Comparison of ENCODE assay signal across 8 cellular contexts in the genomic region with DNA sequence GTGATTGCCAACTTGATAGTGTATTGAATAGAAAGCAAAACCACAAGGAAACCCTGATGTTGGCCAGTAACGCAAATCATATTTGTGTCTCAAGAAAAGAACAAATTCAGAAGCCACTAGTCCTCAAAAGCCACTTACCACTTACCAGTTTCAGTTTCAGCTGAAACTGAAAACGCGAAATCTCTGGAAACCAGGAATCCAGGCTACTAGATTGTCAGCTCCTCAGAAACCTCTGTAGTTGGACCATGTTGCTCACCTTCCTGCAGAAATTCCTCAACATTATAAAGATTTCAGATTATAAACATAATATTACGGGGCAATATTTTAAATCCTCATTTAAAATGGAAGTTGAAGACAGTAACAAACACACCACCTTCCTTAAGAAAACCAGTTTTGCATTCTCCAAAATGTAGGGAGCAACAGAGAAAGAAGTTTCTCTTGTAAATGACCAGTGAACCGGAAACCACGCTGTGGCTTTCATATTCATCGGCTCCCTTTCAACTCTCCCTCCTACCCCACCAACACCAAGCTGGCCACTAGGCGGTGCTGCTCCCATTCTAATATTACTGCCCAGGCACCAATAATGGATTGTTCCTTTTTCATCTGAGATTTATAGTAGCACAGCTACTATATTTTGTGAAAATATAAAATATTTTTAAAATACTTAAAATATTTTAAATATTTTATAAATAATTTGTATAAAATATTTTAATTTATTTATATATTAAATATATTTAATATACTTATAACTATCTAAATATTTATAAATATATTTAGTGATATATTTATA. TPM values are rescaled to one million over a fixed set of nuclear protein-coding genes. Genes with fewer than 3 reads are reported as not detected.
DNase-seq lines count a peak whose midpoint lies in the region; ATAC-seq and TF ChIP-seq lines count a peak whose summit lies in the region.

No MANE protein-coding gene starts in this region.

- ATAC-seq in CD4-positive, alpha-beta T cell (ENCODE audit: poor library complexity): peak; percentile 96
- ATAC-seq in GM19438 (IDR thresholded peaks at IDR 0.05; ENCODE audit: low read depth, unreplicated experiment): peak; percentile 61
- ATAC-seq in HG03565 (IDR thresholded peaks at IDR 0.05; ENCODE audit: unreplicated experiment): peak; percentile 46
- ATAC-seq in effector memory CD8-positive, alpha-beta T cell (replicated peaks): peak; percentile 100
- ATAC-seq in memory B cell (ENCODE audit: low read depth): peak; percentile 100

- no peaks in the 10 kb centered on the region for H3K9me3 ChIP-seq in CD4-positive, alpha-beta T cell (ENCODE audit: control insufficient read depth, low read length)

- H3K27ac ChIP-seq in CD4-positive, alpha-beta T cell (ENCODE audit: low read depth, low read length): no peak overlapping the region

- H3K4me3 Mint-ChIP-seq in CD4-positive, alpha-beta T cell: peak overlapping the region; percentile 64
- H3K4me3 Mint-ChIP-seq in activated CD4-positive, alpha-beta memory T cell treated with anti-CD3 and anti-CD28 coated beads, Interleukin-2, amount 10 ng/mL, durations not matched to agents 7 days and 5 days: peak overlapping the region; percentile 64
- peak overlapping the region; percentile 61 to 75 for H3K4me3 Mint-ChIP-seq in effector memory CD8-positive, alpha-beta T cell
- H3K4me3 Mint-ChIP-seq in memory B cell: peak overlapping the region; percentile 61

- no peaks in the 10 kb centered on the region for H3K36me3 Mint-ChIP-seq in CD4-positive, alpha-beta T cell (ENCODE audit: low read depth)
- no peaks in the 10 kb centered on the region for H3K36me3 Mint-ChIP-seq in activated CD4-positive, alpha-beta memory T cell treated with anti-CD3 and anti-CD28 coated beads, Interleukin-2, amount 10 ng/mL, durations not matched to agents 7 days and 5 days (ENCODE audit: low read depth)
- H3K36me3 Mint-ChIP-seq in effector memory CD8-positive, alpha-beta T cell (ENCODE audit: insufficient read depth): no peaks in the 10 kb centered on the region
- H3K36me3 Mint-ChIP-seq in memory B cell: no peaks in the 10 kb centered on the region

- H3K27me3 Mint-ChIP-seq in CD4-positive, alpha-beta T cell: no peaks in the 10 kb centered on the region
- H3K27me3 Mint-ChIP-seq in activated CD4-positive, alpha-beta memory T cell treated with anti-CD3 and anti-CD28 coated beads, Interleukin-2, amount 10 ng/mL, durations not matched to agents 7 days and 5 days: peaks cover 45% of the 10 kb centered on the region
- H3K27me3 Mint-ChIP-seq in effector memory CD8-positive, alpha-beta T cell: peaks cover 0 to 5% of the 10 kb centered on the region in 2 donors
- H3K27me3 Mint-ChIP-seq in memory B cell: peaks cover 1% of the 10 kb centered on the region

- DNase-seq in CD4-positive, alpha-beta T cell: peak; percentile 67 to 81 (median 75)
- DNase-seq in NCI-H748 treated with DMSO at 0.1 percent for 48 hours (lab: John Stamatoyannopoulos, UW) (peak; percentile 64), memory B cell (ENCODE audit: low spot score in 2 of 2) (peak; percentile 80 to 82)
- peak; percentile 88 for DNase-seq in activated CD4-positive, alpha-beta memory T cell treated with anti-CD3 and anti-CD28 coated beads, Interleukin-2, amount 10 ng/mL, durations not matched to agents 7 days and 5 days
- peak; percentile 82 to 84 (median 82) for DNase-seq in effector memory CD8-positive, alpha-beta T cell
- DNase-seq in stimulated activated CD8-positive, alpha-beta memory T cell treated with anti-CD3 and anti-CD28 coated beads, Interleukin-12 subunit alpha, Interleukin-12 subunit beta, amount 100 ng/mL, for 1 hour (ENCODE audit: low read depth): peak; percentile 71

- CTCF ChIA-PET in CD4-positive, alpha-beta T cell (lab: Charles Lee): interaction anchor here (0.7 to 2.2 kb wide), 6 partner anchors 9 to 208 kb away, joined by 3 to 12 read pairs (median 4); partner anchors contain the start of genes FEM1C and TMED7
- CTCF ChIA-PET in activated CD4-positive, alpha-beta memory T cell treated with anti-CD3 and anti-CD28 coated beads, Interleukin-2, amount 10 ng/mL, durations not matched to agents 7 days and 5 days (lab: Charles Lee): interaction anchor here (0.6 to 3.1 kb wide), 16 partner anchors 10 to 442 kb away, joined by 3 to 20 read pairs (median 4); partner anchors contain the start of gene CDO1

- TF ChIP-seq CTCF in CD4-positive, alpha-beta T cell (IDR thresholded peaks at IDR 0.05): peak; percentile 92

- no peaks in the 10 kb centered on the region for H3K27me3 ChIP-seq in CD4-positive, alpha-beta T cell (ENCODE audit: control insufficient read depth, insufficient read depth, low read length)

- no peaks in the 10 kb centered on the region for H3K9me3 Mint-ChIP-seq in CD4-positive, alpha-beta T cell
- H3K9me3 Mint-ChIP-seq in activated CD4-positive, alpha-beta memory T cell treated with anti-CD3 and anti-CD28 coated beads, Interleukin-2, amount 10 ng/mL, durations not matched to agents 7 days and 5 days: no peaks in the 10 kb centered on the region
- no peaks in the 10 kb centered on the region for H3K9me3 Mint-ChIP-seq in effector memory CD8-positive, alpha-beta T cell
- no peaks in the 10 kb centered on the region for H3K9me3 Mint-ChIP-seq in memory B cell

- POLR2A ChIA-PET in CD4-positive, alpha-beta T cell (lab: Charles Lee): interaction anchor here (0.8 to 2.0 kb wide), 7 partner anchors 9 to 207 kb away, joined by 3 to 12 read pairs (median 4); partner anchors contain the start of genes AP3S1, ATG12 and TMED7
- POLR2A ChIA-PET in activated CD4-positive, alpha-beta memory T cell treated with anti-CD3 and anti-CD28 coated beads, Interleukin-2, amount 10 ng/mL, durations not matched to agents 7 days and 5 days (lab: Charles Lee): interaction anchor here (0.5 to 2.4 kb wide), 5 partner anchors 9 to 368 kb away, joined by 3 to 18 read pairs (median 4); partner anchors contain the start of genes AP3S1 and ATG12

- peaks cover 8% of the 10 kb centered on the region for H3K4me1 Mint-ChIP-seq in CD4-positive, alpha-beta T cell (ENCODE audit: low read depth)
- H3K4me1 Mint-ChIP-seq in activated CD4-positive, alpha-beta memory T cell treated with anti-CD3 and anti-CD28 coated beads, Interleukin-2, amount 10 ng/mL, durations not matched to agents 7 days and 5 days: peaks cover 40% of the 10 kb centered on the region
- peaks cover 4 to 5% of the 10 kb centered on the region in 2 donors for H3K4me1 Mint-ChIP-seq in effector memory CD8-positive, alpha-beta T cell (ENCODE audit: low read depth in 2 of 2)
- peaks cover 4% of the 10 kb centered on the region for H3K4me1 Mint-ChIP-seq in memory B cell

- no peak overlapping the region for H3K27ac Mint-ChIP-seq in CD4-positive, alpha-beta T cell
- H3K27ac Mint-ChIP-seq in activated CD4-positive, alpha-beta memory T cell treated with anti-CD3 and anti-CD28 coated beads, Interleukin-2, amount 10 ng/mL, durations not matched to agents 7 days and 5 days: peak overlapping the region; percentile 43
- peak overlapping the region; percentile 49 to 57 for H3K27ac Mint-ChIP-seq in effector memory CD8-positive, alpha-beta T cell
- H3K27ac Mint-ChIP-seq in memory B cell: no peak overlapping the region

- intact Hi-C loops in CD4-positive, alpha-beta T cell (cut with DNase I, micrococcal nuclease): loop anchor here (1.0 to 2.0 kb wide), 3 partner anchors 204 to 434 kb away; no protein-coding TSS in a partner anchor

RNA-seq across cellular contexts. Expression of gene TMED7, which starts 8.7 kb away (rescaled TPM):
- 10 to 100 TPM; 50.4 to 56.7 TPM for total RNA-seq in CD4-positive, alpha-beta T cell
- 10 to 100 TPM; 52.7 to 55.6 TPM for total RNA-seq in activated CD4-positive, alpha-beta memory T cell treated with anti-CD3 and anti-CD28 coated beads, Interleukin-2, amount 10 ng/mL, durations not matched to agents 7 days and 5 days

RNA-seq across cellular contexts. Expression of gene TICAM2, which starts 32.3 kb away (rescaled TPM):
- total RNA-seq in CD4-positive, alpha-beta T cell: under 1 TPM; 0.30 to 0.50 TPM
- 1 to 10 TPM; 1.8 to 2.5 TPM for total RNA-seq in activated CD4-positive, alpha-beta memory T cell treated with anti-CD3 and anti-CD28 coated beads, Interleukin-2, amount 10 ng/mL, durations not matched to agents 7 days and 5 days

Comparison
In these comparisons a context has a peak if more than half of its experiments do, and no peak if none do; other contexts are left out.
1. ATAC-seq: peak in every context shown above with its lines; median percentile 100 in effector memory CD8-positive, alpha-beta T cell; 100 in memory B cell; 96 in CD4-positive, alpha-beta T cell; 61 in GM19438; 46 in HG03565.
2. H3K27ac Mint-ChIP-seq: peak in activated CD4-positive, alpha-beta memory T cell treated with anti-CD3 and anti-CD28 coated beads, Interleukin-2, amount 10 ng/mL, durations not matched to agents 7 days and 5 days (single experiment) and effector memory CD8-positive, alpha-beta T cell (2 of 2); none in CD4-positive, alpha-beta T cell (single experiment) and memory B cell (single experiment).
3. Peak in every context shown above with its lines, with median percentiles within 50 percentile points of each other: DNase-seq and H3K4me3 Mint-ChIP-seq.